Comparison of ENCODE assay signal across 16 cellular contexts in genomic region chr1:223678841-223679240, GRCh38. TPM values are rescaled to one million over a fixed set of nuclear protein-coding genes. Genes with fewer than 3 reads are reported as not detected.
"Had no signal": no experiment of that assay in that cellular context is flagged by ENCODE, and none has a peak within 500 bp of the region (broad histone marks: within the 10 kb centered on the region; RNA-seq: fewer than 3 reads in every experiment).

No MANE protein-coding gene starts in this region.

- DNase-seq: activated CD4-positive, alpha-beta T cell treated with anti-CD3 and anti-CD28 coated beads, Interleukin-2, amount 10 ng/mL, durations not matched to agents 7 days and 5 days; activated CD8-positive, alpha-beta memory T cell treated with anti-CD3 and anti-CD28 coated beads for 24 hours; activated naive CD4-positive, alpha-beta T cell treated with anti-CD3 and anti-CD28 coated beads, Interleukin-2, amount 10 ng/mL, durations not matched to agents 7 days and 5 days; caudate nucleus; colonic mucosa; heart right ventricle; kidney; mesendoderm; pancreas; stimulated activated CD4-positive, alpha-beta T cell treated with anti-CD3 and anti-CD28 coated beads, Interleukin-4, amount 100 ng/mL, for 1 hour; stimulated activated CD8-positive, alpha-beta memory T cell treated with anti-CD3 and anti-CD28 coated beads, Interleukin-4, amount 100 ng/mL, for 48 hours; stimulated activated naive CD8-positive, alpha-beta T cell treated with anti-CD3 and anti-CD28 coated beads, Interleukin-15, Interleukin-2, amounts not matched to agents 100 U/mL and 50 U/mL, for 24 hours had no signal

- ATAC-seq: activated T-helper 17 cell treated with anti-CD3 and anti-CD28 coated beads, Interleukin-2, amount 50 U/mL, for 72 hours; heart right ventricle; pancreas; stimulated activated naive CD8-positive, alpha-beta T cell treated with anti-CD3 and anti-CD28 coated beads, Interleukin-15, Interleukin-2, amounts not matched to agents 100 U/mL and 50 U/mL, for 24 hours; WTC11 had no signal

- FAIRE-seq: frontal cortex, kidney, pancreas had no signal

RNA-seq across cellular contexts. Expression of gene CAPN8, which starts 13.3 kb away (rescaled TPM):
- polyA plus RNA-seq: neural cell had no signal
